28 cellular contexts compared by ENCODE assay signal in genomic region chr14:35032562-35032961, GRCh38.
"Had no signal": no experiment of that assay in that cellular context is flagged by ENCODE, and none has a peak within 500 bp of the region (broad histone marks: within the 10 kb centered on the region; RNA-seq: fewer than 3 reads in every experiment).

No MANE protein-coding gene starts in this region.

- H3K4me1 ChIP-seq: colonic mucosa, esophagus muscularis mucosa, esophagus squamous epithelium, foreskin keratinocyte, gastrocnemius medialis, gastroesophageal sphincter, heart left ventricle, heart right ventricle had no signal

- H3K4me3 ChIP-seq: colonic mucosa, coronary artery, dorsolateral prefrontal cortex, esophagus muscularis mucosa, esophagus squamous epithelium, gastrocnemius medialis, gastroesophageal sphincter, heart left ventricle, heart right ventricle had no signal

- H3K27ac ChIP-seq: colonic mucosa, coronary artery, dorsolateral prefrontal cortex, epithelial cell of prostate, esophagus muscularis mucosa, esophagus squamous epithelium, foreskin keratinocyte, gastrocnemius medialis, gastroesophageal sphincter, heart left ventricle, heart right ventricle had no signal

- H3K36me3 ChIP-seq: colonic mucosa had no signal

- H3K27me3 ChIP-seq: colonic mucosa, dorsolateral prefrontal cortex, esophagus muscularis mucosa, esophagus squamous epithelium, foreskin keratinocyte, gastrocnemius medialis, gastroesophageal sphincter, heart left ventricle, heart right ventricle had no signal

- ATAC-seq: effector memory CD8-positive, alpha-beta T cell; esophagus mucosa; foreskin keratinocyte; gastrocnemius medialis; gastroesophageal sphincter; heart left ventricle; heart right ventricle had no signal

- DNase-seq: colonic mucosa; cortex of kidney; dermis blood vessel endothelial cell; dorsolateral prefrontal cortex; effector CD4-positive, alpha-beta T cell; effector CD8-positive, alpha-beta T cell; effector memory CD4-positive, alpha-beta T cell; effector memory CD8-positive, alpha-beta T cell; endodermal cell; erythroblast; esophagus squamous epithelium; foreskin fibroblast; foreskin keratinocyte; foreskin melanocyte; gastrocnemius medialis; glutamatergic neuron; head of caudate nucleus; heart left ventricle; heart right ventricle had no signal

- H3K9me3 ChIP-seq: colonic mucosa, gastrocnemius medialis had no signal

- FAIRE-seq: colon, endometrium, endothelial cell of umbilical vein, frontal cortex had no signal
